15 cellular contexts compared by ENCODE assay signal in genomic region chr7:87944547-87944946, GRCh38.
"Had no signal": no experiment of that assay in that cellular context is flagged by ENCODE, and none has a peak within 500 bp of the region (broad histone marks: within the 10 kb centered on the region; RNA-seq: fewer than 3 reads in every experiment).

No MANE protein-coding gene starts in this region.

- H3K4me2 ChIP-seq: hepatocyte had no signal

- ATAC-seq: activated CD4-positive, CD25-positive, alpha-beta regulatory T cell treated with anti-CD3 and anti-CD28 coated beads, Interleukin-2, amount 50 U/mL, for 24 hours; activated naive CD4-positive, alpha-beta T cell treated with anti-CD3 and anti-CD28 coated beads, Interleukin-2, amount 50 U/mL, for 72 hours; body of pancreas; left ventricle myocardium superior had no signal

- H3K9me3 ChIP-seq: body of pancreas, upper lobe of left lung had no signal

- H3K9me3 Mint-ChIP-seq: activated naive CD4-positive, alpha-beta T cell treated with anti-CD3 and anti-CD28 coated beads, Interleukin-2, amount 50 U/mL, for 72 hours; activated T-cell treated with anti-CD3 and anti-CD28 coated beads, Interleukin-2, amount 50 U/mL, for 24 hours; neural crest cell; stimulated activated naive CD8-positive, alpha-beta T cell treated with anti-CD3 and anti-CD28 coated beads, Interleukin-15, Interleukin-2, amounts not matched to agents 100 ng/mL and 50 ng/mL, for 24 hours had no signal

- H2AFZ ChIP-seq: hepatocyte had no signal

- H3K36me3 Mint-ChIP-seq: activated naive CD4-positive, alpha-beta T cell treated with anti-CD3 and anti-CD28 coated beads, Interleukin-2, amount 50 U/mL, for 72 hours had no signal

- H3K79me2 ChIP-seq: hepatocyte had no signal

- DNase-seq: activated effector memory CD4-positive, alpha-beta T cell treated with anti-CD3 and anti-CD28 coated beads, Interleukin-2, amount 50 U/mL, for 16 hours; activated T-cell treated with anti-CD3 and anti-CD28 coated beads, Interleukin-2, amount 50 U/mL, for 24 hours; amniotic stem cell; body of pancreas; kidney; left ventricle myocardium superior; mesenchymal stem cell; stimulated activated CD4-positive, alpha-beta T cell treated with anti-CD3 and anti-CD28 coated beads, Interleukin-4, amount 100 ng/mL, for 1 hour; stimulated activated CD8-positive, alpha-beta memory T cell treated with anti-CD3 and anti-CD28 coated beads, Interleukin-4, amount 100 ng/mL, for 48 hours; upper lobe of left lung had no signal

- H3K4me3 Mint-ChIP-seq: activated T-cell treated with anti-CD3 and anti-CD28 coated beads, Interleukin-2, amount 50 U/mL, for 24 hours; neural crest cell; stimulated activated naive CD8-positive, alpha-beta T cell treated with anti-CD3 and anti-CD28 coated beads, Interleukin-15, Interleukin-2, amounts not matched to agents 100 ng/mL and 50 ng/mL, for 24 hours had no signal

- H3K27ac ChIP-seq: body of pancreas, hepatocyte, upper lobe of left lung had no signal

- H3K4me1 ChIP-seq: body of pancreas, upper lobe of left lung had no signal

- H3K27me3 Mint-ChIP-seq: activated T-cell treated with anti-CD3 and anti-CD28 coated beads, Interleukin-2, amount 50 U/mL, for 24 hours; stimulated activated naive CD8-positive, alpha-beta T cell treated with anti-CD3 and anti-CD28 coated beads, Interleukin-15, Interleukin-2, amounts not matched to agents 100 ng/mL and 50 ng/mL, for 24 hours had no signal

- H3K27ac Mint-ChIP-seq: activated naive CD4-positive, alpha-beta T cell treated with anti-CD3 and anti-CD28 coated beads, Interleukin-2, amount 50 U/mL, for 72 hours; activated T-cell treated with anti-CD3 and anti-CD28 coated beads, Interleukin-2, amount 50 U/mL, for 24 hours; stimulated activated naive CD8-positive, alpha-beta T cell treated with anti-CD3 and anti-CD28 coated beads, Interleukin-15, Interleukin-2, amounts not matched to agents 100 ng/mL and 50 ng/mL, for 24 hours had no signal

- H3K4me3 ChIP-seq: body of pancreas, hepatocyte, upper lobe of left lung had no signal

- H3K36me3 ChIP-seq: upper lobe of left lung had no signal

- H3K27me3 ChIP-seq: body of pancreas, hepatocyte, upper lobe of left lung had no signal
